ENCODE assay signal across 8 cellular contexts in genomic region chr1:113452921-113453770, GRCh38.
DNase-seq lines count a peak whose midpoint lies in the region; ATAC-seq and TF ChIP-seq lines count a peak whose summit lies in the region.

No MANE protein-coding gene starts in this region.

- peaks cover 45% of the 10 kb centered on the region for H3K4me1 ChIP-seq in body of pancreas

- H3K27me3 ChIP-seq in body of pancreas: no peaks in the 10 kb centered on the region

- H3K36me3 ChIP-seq in body of pancreas (replicated peaks in 1 of 2; ENCODE audit: insufficient read depth in 1 of 2, low read depth in 2 of 2): no peaks in the 10 kb centered on the region

- no peaks in the 10 kb centered on the region for H3K9me3 ChIP-seq in body of pancreas

- H3K27ac ChIP-seq in body of pancreas: no peak overlapping the region

- H3K4me3 ChIP-seq in body of pancreas: no peak overlapping the region

- TF ChIP-seq POLR2A in body of pancreas (IDR thresholded peaks at IDR 0.05): no peak

- peak in 6 of 7 experiments; percentile 19 to 53 (median 42) for TF ChIP-seq CTCF in body of pancreas (IDR thresholded peaks at IDR 0.05)

- DNase-seq in stimulated activated CD4-positive, alpha-beta T cell treated with anti-CD3 and anti-CD28 coated beads, Interleukin-4, amount 100 ng/mL, for 24 hours: peak; percentile 6
- DNase-seq in stimulated activated CD4-positive, alpha-beta T cell treated with anti-CD3 and anti-CD28 coated beads, Interleukin-2, amount 100 ng/mL, for 48 hours: no peak
- DNase-seq in NCI-H2196 (lab: John Stamatoyannopoulos, UW; ENCODE audit: unreplicated experiment): peak; percentile 44
- DNase-seq in body of pancreas: peak; percentile 20 to 45 (median 32)
- DNase-seq in kidney tubule cell (ENCODE audit: low spot score): peak; percentile 30

- intact Hi-C loops in body of pancreas (cut with DNase I): no loop called here

- ATAC-seq in body of pancreas (peak; percentile 36), HG03521 (IDR thresholded peaks at IDR 0.05; ENCODE audit: unreplicated experiment) (no peak), HG03460 (IDR thresholded peaks at IDR 0.05; ENCODE audit: unreplicated experiment) (no peak), GM19463 (IDR thresholded peaks at IDR 0.05; ENCODE audit: unreplicated experiment) (no peak)

- WGBS in body of pancreas, 2 donors: 20 to 38% methylated on average over 2 of the region's 2 CpGs

Comparison
In these comparisons a context has a peak if more than half of its experiments do, and no peak if none do; other contexts are left out.
1. DNase-seq: peak in stimulated activated CD4-positive, alpha-beta T cell treated with anti-CD3 and anti-CD28 coated beads, Interleukin-4, amount 100 ng/mL, for 24 hours (single experiment), NCI-H2196 (single experiment), body of pancreas (4 of 4) and kidney tubule cell (single experiment); none in stimulated activated CD4-positive, alpha-beta T cell treated with anti-CD3 and anti-CD28 coated beads, Interleukin-2, amount 100 ng/mL, for 48 hours (0 of 2).